21 cellular contexts compared by ENCODE assay signal in genomic region chr6:67265996-67266768, GRCh38.
DNase-seq lines count a peak whose midpoint lies in the region; ATAC-seq and TF ChIP-seq lines count a peak whose summit lies in the region.
"Had no signal": no experiment of that assay in that cellular context is flagged by ENCODE, and none has a peak within 500 bp of the region (broad histone marks: within the 10 kb centered on the region; RNA-seq: fewer than 3 reads in every experiment).

No MANE protein-coding gene starts in this region.

- peaks cover 3% of the 10 kb centered on the region for H3K79me1 ChIP-seq in trophoblast cell (ENCODE audit: low read length)

- H3K4me3 ChIP-seq in WERI-Rb-1 (ENCODE audit: low read depth, low read length) (peak overlapping the region; percentile 7; the same call in 1 of the 2 replicates), trophoblast cell (ENCODE audit: low read depth, low read length) (peak overlapping the region; percentile 22), ascending aorta (no peak overlapping the region)
- H3K4me3 ChIP-seq: MG63, SJSA1 had no signal

- H3K27me3 Mint-ChIP-seq in glutamatergic neuron (ENCODE audit: unreplicated experiment), result no peaks in the 10 kb centered on the region
- H3K27me3 Mint-ChIP-seq in activated naive CD4-positive, alpha-beta T cell treated with anti-CD3 and anti-CD28 coated beads, Interleukin-2, amount 10 ng/mL, durations not matched to agents 7 days and 5 days, result no peaks in the 10 kb centered on the region
- H3K27me3 Mint-ChIP-seq in T-helper 2 cell treated with Interferon-gamma antibody and Interleukin-4, amounts not matched to agents 5 μg/mL and 100 μg/mL, for 36 hours (ENCODE audit: low read depth), result no peaks in the 10 kb centered on the region
- H3K27me3 Mint-ChIP-seq: CD4-positive, CD25-positive, alpha-beta regulatory T cell; IgD-negative memory B cell had no signal

- DNase-seq in NCI-H82 (lab: John Stamatoyannopoulos, UW) (peak; percentile 88), WERI-Rb-1 (peak; percentile 92), glutamatergic neuron (peak; percentile 12), trophoblast cell (peak in 1 of 2 donors; percentile 25), ascending aorta (ENCODE audit: low spot score in 2 of 2) (no peak)
- no peak for DNase-seq in activated naive CD4-positive, alpha-beta T cell treated with anti-CD3 and anti-CD28 coated beads, Interleukin-2, amount 10 ng/mL, durations not matched to agents 7 days and 5 days
- DNase-seq in T-helper 2 cell treated with Interferon-gamma antibody and Interleukin-4, amounts not matched to agents 5 μg/mL and 100 μg/mL, for 36 hours (ENCODE audit: low spot score), result no peak
- DNase-seq: CD4-positive, CD25-positive, alpha-beta regulatory T cell; COR-L47; DMS 273 treated with DMSO at 0.1 percent for 48 hours; DMS79 treated with DMSO at 0.1 percent for 48 hours; GOT3; MG63; NCI-H1417 treated with DMSO at 0.1 percent for 48 hours; NCI-H187; NCI-H748 treated with DMSO at 0.1 percent for 48 hours had no signal

- peak overlapping the region; percentile 51 for H3K14ac ChIP-seq in trophoblast cell (ENCODE audit: low read length)

- no peak overlapping the region for H3K27ac Mint-ChIP-seq in glutamatergic neuron (ENCODE audit: unreplicated experiment)
- H3K27ac Mint-ChIP-seq in activated naive CD4-positive, alpha-beta T cell treated with anti-CD3 and anti-CD28 coated beads, Interleukin-2, amount 10 ng/mL, durations not matched to agents 7 days and 5 days, result no peak overlapping the region
- H3K27ac Mint-ChIP-seq in T-helper 2 cell treated with Interferon-gamma antibody and Interleukin-4, amounts not matched to agents 5 μg/mL and 100 μg/mL, for 36 hours, result no peak overlapping the region
- H3K27ac Mint-ChIP-seq: CD4-positive, CD25-positive, alpha-beta regulatory T cell; IgD-negative memory B cell had no signal

- no peaks in the 10 kb centered on the region for H3K4me1 Mint-ChIP-seq in glutamatergic neuron (ENCODE audit: low read depth, unreplicated experiment)
- H3K4me1 Mint-ChIP-seq in activated naive CD4-positive, alpha-beta T cell treated with anti-CD3 and anti-CD28 coated beads, Interleukin-2, amount 10 ng/mL, durations not matched to agents 7 days and 5 days, result no peaks in the 10 kb centered on the region
- no peaks in the 10 kb centered on the region for H3K4me1 Mint-ChIP-seq in T-helper 2 cell treated with Interferon-gamma antibody and Interleukin-4, amounts not matched to agents 5 μg/mL and 100 μg/mL, for 36 hours (ENCODE audit: low read depth)
- H3K4me1 Mint-ChIP-seq: CD4-positive, CD25-positive, alpha-beta regulatory T cell; IgD-negative memory B cell had no signal

- H3K36me3 ChIP-seq in WERI-Rb-1, result no peaks in the 10 kb centered on the region
- H3K36me3 ChIP-seq in trophoblast cell (ENCODE audit: control insufficient read depth in 1 of 2, insufficient read depth in 2 of 2, low read length in 2 of 2), result no peaks in the 10 kb centered on the region
- no peaks in the 10 kb centered on the region for H3K36me3 ChIP-seq in ascending aorta
- H3K36me3 ChIP-seq: MG63, SJSA1 had no signal

- no peak overlapping the region for H4K12ac ChIP-seq in trophoblast cell (ENCODE audit: low read depth, low read length)

- H3K4ac ChIP-seq in trophoblast cell (ENCODE audit: low read depth, low read length), result no peak overlapping the region

- no peak overlapping the region for H2AK5ac ChIP-seq in trophoblast cell (ENCODE audit: low read length)

- peak overlapping the region; percentile 18 for H2BK5ac ChIP-seq in trophoblast cell (ENCODE audit: low read depth, low read length, poor library complexity)

- no peak overlapping the region for H2BK12ac ChIP-seq in trophoblast cell (ENCODE audit: low read length)

- H4K8ac ChIP-seq in trophoblast cell (ENCODE audit: low read depth, low read length), result peak overlapping the region; percentile 1

- H3K18ac ChIP-seq in trophoblast cell (ENCODE audit: low read length), result peak overlapping the region; percentile 66

- no peaks in the 10 kb centered on the region for H3K79me2 ChIP-seq in trophoblast cell (ENCODE audit: control insufficient read depth, insufficient read depth, low read length, poor library complexity)

- ATAC-seq in GM21528 (IDR thresholded peaks at IDR 0.05; ENCODE audit: low FRiP score, unreplicated experiment), result no peak
- ATAC-seq: HCT116, Right ventricle myocardium inferior had no signal

- peak overlapping the region; percentile 39 for H2AFZ ChIP-seq in trophoblast cell (ENCODE audit: insufficient read depth, low read length, poor library complexity)

- H3K4me1 ChIP-seq in trophoblast cell (ENCODE audit: control insufficient read depth in 1 of 2, insufficient read depth in 2 of 2, low read length in 2 of 2) (peaks cover 5 to 8% of the 10 kb centered on the region in 2 experiments), ascending aorta (no peaks in the 10 kb centered on the region)
- H3K4me1 ChIP-seq: SJSA1 had no signal

- no peaks in the 10 kb centered on the region for H3K9me3 Mint-ChIP-seq in glutamatergic neuron (ENCODE audit: unreplicated experiment)
- H3K9me3 Mint-ChIP-seq in activated naive CD4-positive, alpha-beta T cell treated with anti-CD3 and anti-CD28 coated beads, Interleukin-2, amount 10 ng/mL, durations not matched to agents 7 days and 5 days, result peaks cover 10% of the 10 kb centered on the region
- H3K9me3 Mint-ChIP-seq in T-helper 2 cell treated with Interferon-gamma antibody and Interleukin-4, amounts not matched to agents 5 μg/mL and 100 μg/mL, for 36 hours, result peaks cover 20% of the 10 kb centered on the region

- H3K27ac ChIP-seq in WERI-Rb-1 (peak overlapping the region; percentile 41; the same call in 1 of the 2 replicates), trophoblast cell (ENCODE audit: low read depth, low read length) (peak overlapping the region; percentile 43), ascending aorta (no peak overlapping the region)
- H3K27ac ChIP-seq: SJSA1 had no signal

- H3K9me3 ChIP-seq in WERI-Rb-1 (ENCODE audit: severe bottlenecking) (no peaks in the 10 kb centered on the region), trophoblast cell (ENCODE audit: insufficient read depth, low read depth, low read length) (no peaks in the 10 kb centered on the region), ascending aorta (no peaks in the 10 kb centered on the region)
- H3K9me3 ChIP-seq: MG63, SJSA1 had no signal

- no peak overlapping the region for H3K23ac ChIP-seq in trophoblast cell (ENCODE audit: low read length)

- H3K27me3 ChIP-seq in WERI-Rb-1 (ENCODE audit: insufficient read depth, low read depth, severe bottlenecking), result no peaks in the 10 kb centered on the region
- H3K27me3 ChIP-seq in trophoblast cell (ENCODE audit: insufficient read depth, low read length), result no peaks in the 10 kb centered on the region
- no peaks in the 10 kb centered on the region for H3K27me3 ChIP-seq in ascending aorta
- H3K27me3 ChIP-seq: MG63, SJSA1 had no signal

- H3K36me3 Mint-ChIP-seq in glutamatergic neuron (ENCODE audit: unreplicated experiment), result no peaks in the 10 kb centered on the region
- H3K36me3 Mint-ChIP-seq in activated naive CD4-positive, alpha-beta T cell treated with anti-CD3 and anti-CD28 coated beads, Interleukin-2, amount 10 ng/mL, durations not matched to agents 7 days and 5 days, result no peaks in the 10 kb centered on the region
- no peaks in the 10 kb centered on the region for H3K36me3 Mint-ChIP-seq in T-helper 2 cell treated with Interferon-gamma antibody and Interleukin-4, amounts not matched to agents 5 μg/mL and 100 μg/mL, for 36 hours (ENCODE audit: low read depth)
- H3K36me3 Mint-ChIP-seq: CD4-positive, CD25-positive, alpha-beta regulatory T cell; IgD-negative memory B cell had no signal

- intact Hi-C loops in ascending aorta (cut with DNase I), result no loop called here

- no peak overlapping the region for H3K4me3 Mint-ChIP-seq in glutamatergic neuron (ENCODE audit: unreplicated experiment)
- no peak overlapping the region for H3K4me3 Mint-ChIP-seq in activated naive CD4-positive, alpha-beta T cell treated with anti-CD3 and anti-CD28 coated beads, Interleukin-2, amount 10 ng/mL, durations not matched to agents 7 days and 5 days
- no peak overlapping the region for H3K4me3 Mint-ChIP-seq in T-helper 2 cell treated with Interferon-gamma antibody and Interleukin-4, amounts not matched to agents 5 μg/mL and 100 μg/mL, for 36 hours
- H3K4me3 Mint-ChIP-seq: CD4-positive, CD25-positive, alpha-beta regulatory T cell had no signal

- CTCF ChIA-PET in activated naive CD4-positive, alpha-beta T cell treated with anti-CD3 and anti-CD28 coated beads, Interleukin-2, amount 10 ng/mL, durations not matched to agents 7 days and 5 days (lab: Charles Lee), result interaction anchor here (0.6 kb wide), 1 partner anchor 84 kb away, joined by 3 read pairs; no protein-coding TSS in a partner anchor

- TF ChIP-seq CTCF in WERI-Rb-1 (IDR thresholded peaks at IDR 0.05; ENCODE audit: low read depth, low read length) (no peak), glutamatergic neuron (IDR thresholded peaks at IDR 0.05; ENCODE audit: partially characterized antibody, unreplicated experiment) (no peak), ascending aorta (IDR thresholded peaks at IDR 0.05) (no peak)

- no peak overlapping the region for H3K4me2 ChIP-seq in trophoblast cell (ENCODE audit: low read length)

- H4K91ac ChIP-seq in trophoblast cell (ENCODE audit: low read depth, low read length), result peak overlapping the region; percentile 25

- no peak overlapping the region for H3K9ac ChIP-seq in trophoblast cell (ENCODE audit: low read length)

- no CpG with 5 or more reads among the region's 17 CpGs for WGBS in trophoblast cell (ENCODE audit: extremely low coverage, insufficient coverage, insufficient read length)

- H2BK120ac ChIP-seq in trophoblast cell (ENCODE audit: insufficient read depth, low read length, poor library complexity), result peak overlapping the region; percentile 3

Comparison
In these comparisons a context has a peak if more than half of its experiments do, and no peak if none do; other contexts are left out.
1. DNase-seq: peak in NCI-H82 (single experiment), WERI-Rb-1 (single experiment) and glutamatergic neuron (single experiment); none in activated naive CD4-positive, alpha-beta T cell treated with anti-CD3 and anti-CD28 coated beads, Interleukin-2, amount 10 ng/mL, durations not matched to agents 7 days and 5 days (single experiment), ascending aorta (0 of 2) and T-helper 2 cell treated with Interferon-gamma antibody and Interleukin-4, amounts not matched to agents 5 μg/mL and 100 μg/mL, for 36 hours (single experiment).
2. H3K27ac ChIP-seq: peak in WERI-Rb-1 (single experiment) and trophoblast cell (single experiment); none in ascending aorta (0 of 2).
3. H3K4me3 ChIP-seq: peak in WERI-Rb-1 (single experiment) and trophoblast cell (single experiment); none in ascending aorta (0 of 2).